ENCODE assay signal across 8 cellular contexts in the genomic region with DNA sequence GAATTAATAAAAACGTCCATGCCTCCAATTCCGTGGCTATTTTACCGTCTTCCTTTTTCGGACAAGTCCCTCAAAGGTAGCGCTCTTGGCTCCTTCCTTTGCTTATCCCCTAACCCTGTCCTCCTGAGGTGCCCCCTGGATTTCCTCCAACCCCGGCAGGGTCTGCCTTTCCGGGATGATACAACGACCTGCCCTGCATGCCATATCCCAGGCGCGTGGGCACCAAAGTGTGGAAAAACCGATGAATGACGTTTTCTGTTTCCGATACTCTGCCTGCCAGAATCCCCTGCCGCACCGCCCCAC. TPM values are rescaled to one million over a fixed set of nuclear protein-coding genes. Genes with fewer than 3 reads are reported as not detected.
A peak's percentile ranks its signal among the peaks of the same experiment; 100 is the strongest.
DNase-seq lines count a peak whose midpoint lies in the region; ATAC-seq, FAIRE-seq and TF ChIP-seq lines count a peak whose summit lies in the region.

No MANE protein-coding gene starts in this region.

- H3K27me3 ChIP-seq in adipocyte (replicated peaks; ENCODE audit: control insufficient read depth, insufficient read depth, low read length): peaks cover 28% of the 10 kb centered on the region
- H3K27me3 ChIP-seq in stomach: no peaks in the 10 kb centered on the region

- peaks cover 5% of the 10 kb centered on the region for H3K27me3 Mint-ChIP-seq in T-helper 1 cell treated with Interleukin-12 subunit alpha and Interleukin-12 subunit beta and Interleukin-4 antibody, amounts not matched to agents 30 μg/mL and 1 μg/mL, for 36 hours (ENCODE audit: low read depth)

- H3K4me1 Mint-ChIP-seq in T-helper 1 cell treated with Interleukin-12 subunit alpha and Interleukin-12 subunit beta and Interleukin-4 antibody, amounts not matched to agents 30 μg/mL and 1 μg/mL, for 36 hours (ENCODE audit: low read depth): peaks cover 9% of the 10 kb centered on the region

- H3K4me1 ChIP-seq in adipocyte (ENCODE audit: control insufficient read depth, insufficient read depth, low read length) (no peaks in the 10 kb centered on the region), kidney (ENCODE audit: control insufficient read depth in 1 of 2, insufficient read depth in 1 of 2, low read depth in 1 of 2, low read length in 2 of 2) (no peaks in the 10 kb centered on the region), stomach (peaks cover 0 to 7% (median 3%) of the 10 kb centered on the region in 4 donors)

- peaks cover 19% of the 10 kb centered on the region for H3K36me3 ChIP-seq in adipocyte (ENCODE audit: control insufficient read depth, insufficient read depth, low read length, severe bottlenecking)
- H3K36me3 ChIP-seq in kidney (ENCODE audit: control insufficient read depth in 1 of 2, insufficient read depth in 2 of 2, low read length in 2 of 2): peaks cover 0 to 8% of the 10 kb centered on the region in 2 donors
- peaks cover 0 to 23% (median 16%) of the 10 kb centered on the region in 4 donors for H3K36me3 ChIP-seq in stomach

- H3K9me3 ChIP-seq in adipocyte (ENCODE audit: control insufficient read depth, low read length) (peaks cover 21% of the 10 kb centered on the region), kidney (ENCODE audit: control insufficient read depth in 1 of 2, low read length in 2 of 2) (no peaks in the 10 kb centered on the region), stomach (peaks cover 0 to 8% (median 0%) of the 10 kb centered on the region in 4 donors)

- intact Hi-C loops in kidney (cut with DNase I) (no loop called here), stomach (cut with DNase I; ENCODE audit: low total_unique reads) (no loop called here)

- TF ChIP-seq EP300 in stomach (IDR thresholded peaks at IDR 0.05): no peak

- peak overlapping the region; percentile 91 for H3K4me3 Mint-ChIP-seq in T-helper 1 cell treated with Interleukin-12 subunit alpha and Interleukin-12 subunit beta and Interleukin-4 antibody, amounts not matched to agents 30 μg/mL and 1 μg/mL, for 36 hours

- no peaks in the 10 kb centered on the region for H3K9me3 Mint-ChIP-seq in T-helper 1 cell treated with Interleukin-12 subunit alpha and Interleukin-12 subunit beta and Interleukin-4 antibody, amounts not matched to agents 30 μg/mL and 1 μg/mL, for 36 hours

- DNase-seq in T-helper 1 cell (no peak), adipocyte (ENCODE audit: low read depth) (no peak), kidney (peak; percentile 62), stomach (no peak), D341Med (ENCODE audit: low spot score) (no peak), cortex of kidney (lab: John Stamatoyannopoulos, UW) (no peak)

- H3K27ac Mint-ChIP-seq in T-helper 1 cell treated with Interleukin-12 subunit alpha and Interleukin-12 subunit beta and Interleukin-4 antibody, amounts not matched to agents 30 μg/mL and 1 μg/mL, for 36 hours: peak overlapping the region; percentile 92

- no peak for TF ChIP-seq POLR2A in stomach (IDR thresholded peaks at IDR 0.05)

- ATAC-seq in GM19455 (IDR thresholded peaks at IDR 0.05; ENCODE audit: unreplicated experiment): no peak

- H3K27ac ChIP-seq in kidney (ENCODE audit: low read depth in 2 of 2, low read length in 2 of 2) (no peak overlapping the region), stomach (peak overlapping the region; percentile 37 to 82 (median 51))

- FAIRE-seq in kidney (lab: Jason Lieb, UNC): no peak

- H3K9ac ChIP-seq in adipocyte (ENCODE audit: low read length) (peak overlapping the region; percentile 81), kidney (ENCODE audit: low read length in 2 of 2) (peak overlapping the region in 1 of 2 donors; percentile 71)

- WGBS in stomach, 5 donors: 8 to 51% (median 16%) methylated on average over 14 to 15 of the region's 15 CpGs

- peaks cover 14% of the 10 kb centered on the region for H3K36me3 Mint-ChIP-seq in T-helper 1 cell treated with Interleukin-12 subunit alpha and Interleukin-12 subunit beta and Interleukin-4 antibody, amounts not matched to agents 30 μg/mL and 1 μg/mL, for 36 hours (ENCODE audit: low read depth)

- H3K4me3 ChIP-seq in adipocyte (ENCODE audit: low read length) (peak overlapping the region; percentile 89), kidney (ENCODE audit: low read length in 2 of 2) (peak overlapping the region; percentile 94 to 98), stomach (peak overlapping the region; percentile 47 to 72 (median 63))

- TF ChIP-seq CTCF in kidney (IDR thresholded peaks at IDR 0.05; ENCODE audit: borderline replicate concordance, extremely low read depth, insufficient read depth) (no peak), stomach (IDR thresholded peaks at IDR 0.05) (no peak)

RNA-seq across cellular contexts. Expression of a gene that starts 0.7 kb away (rescaled TPM):
- total RNA-seq in kidney: 14.4 TPM
- polyA plus RNA-seq in kidney (ENCODE audit: insufficient read depth, low read depth, low replicate concordance): 8.8 TPM
- total RNA-seq in stomach: 10 to 100 TPM in 2 of 5 donors, 1 to 10 TPM in 2, not detected in 1; 6.8 to 13.0 (median 9.6) TPM
- 1 to 10 TPM; 5.8 to 7.8 (median 6.9) TPM for polyA plus RNA-seq in stomach

RNA-seq across cellular contexts. Expression of a gene that starts 54.7 kb away (rescaled TPM):
- not detected for total RNA-seq in kidney
- not detected for polyA plus RNA-seq in kidney (ENCODE audit: insufficient read depth, low read depth, low replicate concordance)
- 10 to 100 TPM in 1 of 5 donors, not detected in 4; 53.3 TPM for total RNA-seq in stomach
- not detected for polyA plus RNA-seq in stomach

Comparison
In these comparisons a context has a peak if more than half of its experiments do, and no peak if none do; other contexts are left out.
1. H3K27ac ChIP-seq: peak in stomach (5 of 5); none in kidney (0 of 2).
2. Peak in every context shown above with its lines, with median percentiles within 50 percentile points of each other: H3K4me3 ChIP-seq.